32 cellular contexts compared by ENCODE assay signal in the genomic region with DNA sequence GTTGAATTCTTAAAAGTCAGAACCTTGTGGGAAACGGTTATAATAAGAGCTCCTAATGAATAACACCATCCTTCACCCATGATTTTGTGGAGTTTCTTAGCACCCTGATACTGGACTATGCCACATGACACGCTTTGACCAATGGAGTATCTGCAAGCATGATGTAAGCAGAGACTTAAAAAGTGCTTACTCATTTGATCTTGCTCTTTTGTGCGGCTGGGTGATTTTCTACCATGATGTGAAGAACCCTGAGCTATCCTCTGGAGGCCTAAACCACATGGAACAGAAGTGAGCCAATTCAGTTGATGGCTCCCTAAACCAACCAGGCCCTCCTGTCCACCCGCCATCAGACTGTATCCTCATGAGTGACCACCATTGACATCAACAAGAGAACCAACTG.
"Had no signal": no experiment of that assay in that cellular context is flagged by ENCODE, and none has a peak within 500 bp of the region (broad histone marks: within the 10 kb centered on the region; RNA-seq: fewer than 3 reads in every experiment).

No MANE protein-coding gene starts in this region.

- H3K9me3 ChIP-seq: breast epithelium, esophagus muscularis mucosa, psoas muscle, sigmoid colon, tibial nerve had no signal

- H3K36me3 Mint-ChIP-seq: activated naive CD4-positive, alpha-beta T cell treated with anti-CD3 and anti-CD28 coated beads, Interleukin-2, amount 50 U/mL, for 24 hours; naive thymus-derived CD4-positive, alpha-beta T cell; stimulated activated memory B cell treated with anti-CD40 and anti-IgM and Interleukin-4, amounts not matched to agents 10 μg/mL and 1 μg/mL and 100 μg/mL, for 72 hours had no signal

- H3K27ac ChIP-seq: breast epithelium, esophagus muscularis mucosa, foreskin keratinocyte, parathyroid adenoma, psoas muscle, sigmoid colon, tibial nerve had no signal

- ATAC-seq: foreskin keratinocyte; naive thymus-derived CD4-positive, alpha-beta T cell; psoas muscle; stimulated activated memory B cell treated with anti-CD40 and anti-IgM and Interleukin-4, amounts not matched to agents 10 μg/mL and 1 μg/mL and 100 μg/mL, for 72 hours had no signal

- DNase-seq: activated CD4-positive, alpha-beta memory T cell treated with anti-CD3 and anti-CD28 coated beads, Interleukin-2, amount 10 ng/mL, durations not matched to agents 7 days and 5 days; activated CD4-positive, alpha-beta T cell treated with anti-CD3 and anti-CD28 coated beads for 1 hour; activated CD4-positive, alpha-beta T cell treated with anti-CD3 and anti-CD28 coated beads, Interleukin-2, amount 10 ng/mL, durations not matched to agents 7 days and 5 days; activated naive CD8-positive, alpha-beta T cell treated with anti-CD3 and anti-CD28 coated beads, Interleukin-2, amount 50 U/mL, for 24 hours; activated T-cell treated with anti-CD3 and anti-CD28 coated beads, Interleukin-2, amount 50 U/mL, for 48 hours; amygdala; central memory CD4-positive, alpha-beta T cell; endodermal cell; foreskin keratinocyte; heart left ventricle; hypothalamus; left ventricle myocardium superior; naive thymus-derived CD4-positive, alpha-beta T cell; occipital lobe; psoas muscle; sigmoid colon; small intestine; stimulated activated CD4-positive, alpha-beta T cell treated with anti-CD3 and anti-CD28 coated beads, Interleukin-1b, Interleukin-23, amount 100 ng/mL, for 48 hours; stimulated activated CD4-positive, alpha-beta T cell treated with anti-CD3 and anti-CD28 coated beads, Interleukin-4, amount 100 ng/mL, for 4 hours; stimulated activated CD8-positive, alpha-beta memory T cell treated with anti-CD3 and anti-CD28 coated beads, Interleukin-4, amount 100 ng/mL, for 48 hours; T-helper 9 cell had no signal

- FAIRE-seq: small intestine had no signal

- H3K27me3 Mint-ChIP-seq: activated CD4-positive, alpha-beta memory T cell treated with anti-CD3 and anti-CD28 coated beads, Interleukin-2, amount 10 ng/mL, durations not matched to agents 7 days and 5 days; activated CD4-positive, alpha-beta T cell treated with anti-CD3 and anti-CD28 coated beads, Interleukin-2, amount 10 ng/mL, durations not matched to agents 7 days and 5 days; activated naive CD4-positive, alpha-beta T cell treated with anti-CD3 and anti-CD28 coated beads, Interleukin-2, amount 50 U/mL, for 24 hours; activated naive CD8-positive, alpha-beta T cell treated with anti-CD3 and anti-CD28 coated beads, Interleukin-2, amount 50 U/mL, for 24 hours; dendritic cell treated with granulocyte-macrophage colony-stimulating factor and Interleukin-4, amounts not matched to agents 40 ng/mL and 50 ng/mL, for 4 days; naive thymus-derived CD4-positive, alpha-beta T cell; stimulated activated memory B cell treated with anti-CD40 and anti-IgM and Interleukin-4, amounts not matched to agents 10 μg/mL and 1 μg/mL and 100 μg/mL, for 72 hours had no signal

- H2AFZ ChIP-seq: parathyroid adenoma had no signal

- H3K79me2 ChIP-seq: parathyroid adenoma had no signal

- H3K4me1 ChIP-seq: breast epithelium, foreskin keratinocyte, parathyroid adenoma, psoas muscle had no signal

- H3K9me3 Mint-ChIP-seq: activated CD4-positive, alpha-beta memory T cell treated with anti-CD3 and anti-CD28 coated beads, Interleukin-2, amount 10 ng/mL, durations not matched to agents 7 days and 5 days; activated CD4-positive, alpha-beta T cell treated with anti-CD3 and anti-CD28 coated beads, Interleukin-2, amount 10 ng/mL, durations not matched to agents 7 days and 5 days; activated naive CD4-positive, alpha-beta T cell treated with anti-CD3 and anti-CD28 coated beads, Interleukin-2, amount 50 U/mL, for 24 hours; activated naive CD8-positive, alpha-beta T cell treated with anti-CD3 and anti-CD28 coated beads, Interleukin-2, amount 50 U/mL, for 24 hours; activated T-helper 2 cell treated with anti-CD3 and anti-CD28 coated beads, Interferon-gamma antibody, Interleukin-2, Interleukin-4, amounts not matched to agents 10 μg/mL and 5 μg/mL and 100 μg/mL, durations not matched to agents 14 hours and 24 hours and 36 hours; endodermal cell; mesothelial cell of epicardium; naive thymus-derived CD4-positive, alpha-beta T cell; neural crest cell; stimulated activated memory B cell treated with anti-CD40 and anti-IgM and Interleukin-4, amounts not matched to agents 10 μg/mL and 1 μg/mL and 100 μg/mL, for 72 hours; T-helper 1 cell treated with Interleukin-12 subunit alpha and Interleukin-12 subunit beta and Interleukin-4 antibody, amounts not matched to agents 30 μg/mL and 1 μg/mL, for 36 hours had no signal

- H3K36me3 ChIP-seq: breast epithelium, esophagus muscularis mucosa, heart left ventricle, sigmoid colon, tibial nerve had no signal

- H3K4me3 Mint-ChIP-seq: activated CD4-positive, alpha-beta memory T cell treated with anti-CD3 and anti-CD28 coated beads, Interleukin-2, amount 10 ng/mL, durations not matched to agents 7 days and 5 days; activated CD4-positive, alpha-beta T cell treated with anti-CD3 and anti-CD28 coated beads, Interleukin-2, amount 10 ng/mL, durations not matched to agents 7 days and 5 days; activated naive CD4-positive, alpha-beta T cell treated with anti-CD3 and anti-CD28 coated beads, Interleukin-2, amount 50 U/mL, for 24 hours; activated naive CD8-positive, alpha-beta T cell treated with anti-CD3 and anti-CD28 coated beads, Interleukin-2, amount 50 U/mL, for 24 hours; dendritic cell treated with granulocyte-macrophage colony-stimulating factor and Interleukin-4, amounts not matched to agents 40 ng/mL and 50 ng/mL, for 4 days; endodermal cell; mesothelial cell of epicardium; naive thymus-derived CD4-positive, alpha-beta T cell; neural crest cell; stimulated activated memory B cell treated with anti-CD40 and anti-IgM and Interleukin-4, amounts not matched to agents 10 μg/mL and 1 μg/mL and 100 μg/mL, for 72 hours; T-helper 1 cell treated with Interleukin-12 subunit alpha and Interleukin-12 subunit beta and Interleukin-4 antibody, amounts not matched to agents 30 μg/mL and 1 μg/mL, for 36 hours had no signal

- H3K27me3 ChIP-seq: breast epithelium, esophagus muscularis mucosa, foreskin keratinocyte, heart left ventricle, sigmoid colon, tibial nerve had no signal

- H3K4me1 Mint-ChIP-seq: activated CD4-positive, alpha-beta memory T cell treated with anti-CD3 and anti-CD28 coated beads, Interleukin-2, amount 10 ng/mL, durations not matched to agents 7 days and 5 days; activated CD4-positive, alpha-beta T cell treated with anti-CD3 and anti-CD28 coated beads, Interleukin-2, amount 10 ng/mL, durations not matched to agents 7 days and 5 days; activated naive CD4-positive, alpha-beta T cell treated with anti-CD3 and anti-CD28 coated beads, Interleukin-2, amount 50 U/mL, for 24 hours; naive thymus-derived CD4-positive, alpha-beta T cell; neural crest cell had no signal

- H3K27ac Mint-ChIP-seq: activated CD4-positive, alpha-beta memory T cell treated with anti-CD3 and anti-CD28 coated beads, Interleukin-2, amount 10 ng/mL, durations not matched to agents 7 days and 5 days; activated CD4-positive, alpha-beta T cell treated with anti-CD3 and anti-CD28 coated beads, Interleukin-2, amount 10 ng/mL, durations not matched to agents 7 days and 5 days; activated naive CD4-positive, alpha-beta T cell treated with anti-CD3 and anti-CD28 coated beads, Interleukin-2, amount 50 U/mL, for 24 hours; activated naive CD8-positive, alpha-beta T cell treated with anti-CD3 and anti-CD28 coated beads, Interleukin-2, amount 50 U/mL, for 24 hours; activated T-helper 2 cell treated with anti-CD3 and anti-CD28 coated beads, Interferon-gamma antibody, Interleukin-2, Interleukin-4, amounts not matched to agents 10 μg/mL and 5 μg/mL and 100 μg/mL, durations not matched to agents 14 hours and 24 hours and 36 hours; dendritic cell treated with granulocyte-macrophage colony-stimulating factor and Interleukin-4, amounts not matched to agents 40 ng/mL and 50 ng/mL, for 4 days; endodermal cell; mesothelial cell of epicardium; naive thymus-derived CD4-positive, alpha-beta T cell; stimulated activated memory B cell treated with anti-CD40 and anti-IgM and Interleukin-4, amounts not matched to agents 10 μg/mL and 1 μg/mL and 100 μg/mL, for 72 hours; T-helper 1 cell treated with Interleukin-12 subunit alpha and Interleukin-12 subunit beta and Interleukin-4 antibody, amounts not matched to agents 30 μg/mL and 1 μg/mL, for 36 hours had no signal

- H3K4me3 ChIP-seq: breast epithelium, esophagus muscularis mucosa, heart left ventricle, psoas muscle, sigmoid colon, tibial nerve had no signal

- H3K9ac ChIP-seq: parathyroid adenoma had no signal
